Comparison of ENCODE assay signal across 18 cellular contexts in the genomic region with DNA sequence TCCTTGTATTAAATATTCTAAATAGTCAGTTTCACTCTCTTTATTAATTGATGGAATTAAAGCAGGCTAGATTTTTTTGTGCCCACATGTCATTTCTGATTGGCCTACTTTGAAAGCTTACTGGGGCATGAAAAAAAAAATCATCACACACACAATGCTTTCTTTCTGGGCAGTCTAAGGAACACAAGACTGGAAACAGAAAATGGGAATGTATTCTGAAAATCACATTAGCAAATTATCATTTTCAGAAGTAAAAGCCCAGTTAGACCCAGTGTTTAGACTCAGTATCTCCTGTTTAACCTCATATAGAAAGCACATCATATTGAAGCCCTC.
DNase-seq lines count a peak whose midpoint lies in the region; ATAC-seq and TF ChIP-seq lines count a peak whose summit lies in the region.
"Had no signal": no experiment of that assay in that cellular context is flagged by ENCODE, and none has a peak within 500 bp of the region (broad histone marks: within the 10 kb centered on the region; RNA-seq: fewer than 3 reads in every experiment).

No MANE protein-coding gene starts in this region.

- POLR2A ChIA-PET in RWPE1 (lab: Yijun Ruan, JAX; ENCODE audit: low non-redundant PET), result no interaction called here

- H4K20me1 ChIP-seq in Loucy (ENCODE audit: insufficient read depth, low read length, poor library complexity, severe bottlenecking), result no peaks in the 10 kb centered on the region
- H4K20me1 ChIP-seq: BLaER1 treated with 17β-estradiol and CSF1 and Interleukin-3, amounts not matched to agents 10 nM and 100 nM had no signal

- no peak overlapping the region for H3K4me3 ChIP-seq in Loucy (ENCODE audit: low read length, poor library complexity, severe bottlenecking)
- H3K4me3 ChIP-seq: BLaER1 treated with 17β-estradiol and CSF1 and Interleukin-3, amounts not matched to agents 10 nM and 100 nM had no signal

- no peaks in the 10 kb centered on the region for H3K27me3 ChIP-seq in Loucy (ENCODE audit: insufficient read depth, low read length, poor library complexity, severe bottlenecking)
- H3K27me3 ChIP-seq: BLaER1 treated with 17β-estradiol and CSF1 and Interleukin-3, amounts not matched to agents 10 nM and 100 nM had no signal

- no peaks in the 10 kb centered on the region for H3K36me3 ChIP-seq in Loucy (ENCODE audit: insufficient read depth, low read length)
- H3K36me3 ChIP-seq: BLaER1 treated with 17β-estradiol and CSF1 and Interleukin-3, amounts not matched to agents 10 nM and 100 nM had no signal

- peaks cover 0 to 8% (median 0%) of the 10 kb centered on the region in 5 experiments for H3K9me3 Mint-ChIP-seq in brain
- H3K9me3 Mint-ChIP-seq in effector memory CD8-positive, alpha-beta T cell, result peaks cover 0 to 3% of the 10 kb centered on the region in 2 donors
- H3K9me3 Mint-ChIP-seq: IgD-negative memory B cell had no signal

- H3K79me2 ChIP-seq in Loucy (ENCODE audit: insufficient read depth, low read length), result no peaks in the 10 kb centered on the region

- H3K36me3 Mint-ChIP-seq in brain, result no peaks in the 10 kb centered on the region
- no peaks in the 10 kb centered on the region for H3K36me3 Mint-ChIP-seq in effector memory CD8-positive, alpha-beta T cell (ENCODE audit: insufficient read depth)
- H3K36me3 Mint-ChIP-seq: CD8-positive, alpha-beta memory T cell had no signal

- H3K9ac ChIP-seq in Loucy (ENCODE audit: low read depth, low read length, poor library complexity, severe bottlenecking), result no peak overlapping the region
- H3K9ac ChIP-seq: BLaER1 treated with 17β-estradiol and CSF1 and Interleukin-3, amounts not matched to agents 10 nM and 100 nM had no signal

- ATAC-seq in effector memory CD8-positive, alpha-beta T cell (replicated peaks), result no peak

- no peak overlapping the region for H3K4me3 Mint-ChIP-seq in brain
- H3K4me3 Mint-ChIP-seq in effector memory CD8-positive, alpha-beta T cell, result no peak overlapping the region
- H3K4me3 Mint-ChIP-seq: CD8-positive, alpha-beta memory T cell; IgD-negative memory B cell had no signal

- no peaks in the 10 kb centered on the region for H3K9me3 ChIP-seq in Loucy (ENCODE audit: insufficient read depth, low read depth, low read length)
- H3K9me3 ChIP-seq: BLaER1 treated with 17β-estradiol and CSF1 and Interleukin-3, amounts not matched to agents 10 nM and 100 nM had no signal

- peaks cover 3% of the 10 kb centered on the region for H3K27me3 Mint-ChIP-seq in brain
- no peaks in the 10 kb centered on the region for H3K27me3 Mint-ChIP-seq in effector memory CD8-positive, alpha-beta T cell
- H3K27me3 Mint-ChIP-seq: CD8-positive, alpha-beta memory T cell; IgD-negative memory B cell had no signal

- H3F3A ChIP-seq in Loucy (ENCODE audit: low read depth), result no peaks in the 10 kb centered on the region

- H3K4me2 ChIP-seq in Loucy (ENCODE audit: low read depth, low read length, poor library complexity, severe bottlenecking), result peak overlapping the region; percentile 58
- H3K4me2 ChIP-seq: BLaER1 treated with 17β-estradiol and CSF1 and Interleukin-3, amounts not matched to agents 10 nM and 100 nM had no signal

- peaks cover 31% of the 10 kb centered on the region for H3K4me1 Mint-ChIP-seq in brain
- H3K4me1 Mint-ChIP-seq in effector memory CD8-positive, alpha-beta T cell (ENCODE audit: low read depth in 2 of 2), result no peaks in the 10 kb centered on the region
- H3K4me1 Mint-ChIP-seq: CD8-positive, alpha-beta memory T cell; IgD-negative memory B cell had no signal

- H2AFZ ChIP-seq in Loucy (ENCODE audit: low read length), result no peak overlapping the region

- TF ChIP-seq CTCF in Loucy (conservative IDR thresholded peaks at IDR 0.05; ENCODE audit: low read length), result no peak
- no peak for TF ChIP-seq CTCF in brain (conservative IDR thresholded peaks at IDR 0.05)
- TF ChIP-seq CTCF in RWPE1 (conservative IDR thresholded peaks at IDR 0.05; ENCODE audit: low read depth), result no peak

- peak overlapping the region in 4 of 5 experiments; percentile 15 to 85 (median 44) for H3K27ac Mint-ChIP-seq in brain
- H3K27ac Mint-ChIP-seq in effector memory CD8-positive, alpha-beta T cell, result no peak overlapping the region
- H3K27ac Mint-ChIP-seq: CD8-positive, alpha-beta memory T cell; IgD-negative memory B cell had no signal

- CTCF ChIA-PET in RWPE1 (lab: Yijun Ruan, JAX), result no interaction called here

- DNase-seq in globus pallidus (ENCODE audit: low spot score), result peak; percentile 43
- DNase-seq in pons (ENCODE audit: low spot score), result peak; percentile 32
- DNase-seq in GF-D8 (lab: John Stamatoyannopoulos, UW), result no peak
- DNase-seq in activated CD4-positive, alpha-beta T cell treated with anti-CD3 and anti-CD28 coated beads for 48 hours, result no peak
- no peak for DNase-seq in effector memory CD8-positive, alpha-beta T cell
- DNase-seq in RWPE1 (ENCODE audit: low spot score), result no peak
- DNase-seq: CD8-positive, alpha-beta memory T cell; DMS79; Kasumi-1; NCI-H1105 treated with DMSO at 0.1 percent for 48 hours; NCI-H187; NCI-H345; NCI-H69; SHP77 treated with DMSO at 0.1 percent for 48 hours had no signal

- peaks cover 39% of the 10 kb centered on the region for H3K4me1 ChIP-seq in Loucy (ENCODE audit: insufficient read depth, low read length, poor library complexity, severe bottlenecking)
- H3K4me1 ChIP-seq: BLaER1 treated with 17β-estradiol and CSF1 and Interleukin-3, amounts not matched to agents 10 nM and 100 nM had no signal

- no peak overlapping the region for H3K27ac ChIP-seq in RWPE1
- H3K27ac ChIP-seq: BLaER1 treated with 17β-estradiol and CSF1 and Interleukin-3, amounts not matched to agents 10 nM and 100 nM had no signal

- H3K9me2 ChIP-seq in Loucy (replicated peaks; ENCODE audit: low read depth, low read length), result no peaks in the 10 kb centered on the region

Comparison
In these comparisons a context has a peak if more than half of its experiments do, and no peak if none do; other contexts are left out.
1. H3K27ac Mint-ChIP-seq: peak in brain (4 of 5); none in effector memory CD8-positive, alpha-beta T cell (0 of 2).
2. DNase-seq: peak in globus pallidus (single experiment) and pons (single experiment); none in GF-D8 (single experiment), activated CD4-positive, alpha-beta T cell treated with anti-CD3 and anti-CD28 coated beads for 48 hours (single experiment), effector memory CD8-positive, alpha-beta T cell (0 of 3) and RWPE1 (single experiment).